11 cellular contexts compared by ENCODE assay signal in genomic region chr22:27461470-27461869, GRCh38.
A peak's percentile ranks its signal among the peaks of the same experiment; 100 is the strongest.
DNase-seq lines count a peak whose midpoint lies in the region; ATAC-seq and TF ChIP-seq lines count a peak whose summit lies in the region.
"Had no signal": no experiment of that assay in that cellular context is flagged by ENCODE, and none has a peak within 500 bp of the region (broad histone marks: within the 10 kb centered on the region; RNA-seq: fewer than 3 reads in every experiment).

No MANE protein-coding gene starts in this region.

- H3K9ac ChIP-seq in iPS-18a (ENCODE audit: low read length): no peak overlapping the region

- H3K4me3 ChIP-seq in astrocyte of the cerebellum (ENCODE audit: low read depth, low read length): no peak overlapping the region
- peak overlapping the region; percentile 4 for H3K4me3 ChIP-seq in iPS-18a (ENCODE audit: low read length)
- H3K4me3 ChIP-seq in aorta (ENCODE audit: low read length in 2 of 2): no peak overlapping the region
- H3K4me3 ChIP-seq: right lobe of liver had no signal

- TF ChIP-seq CTCF in astrocyte of the cerebellum (IDR thresholded peaks at IDR 0.05; ENCODE audit: low read depth, low read length, missing control alignments) (no peak), CD14-positive monocyte (IDR thresholded peaks at IDR 0.05) (no peak)

- 9% methylated on average over 3 of the region's 3 CpGs for WGBS in aorta, 2 donors

- DNase-seq in HS-27A (ENCODE audit: low read depth) (peak; percentile 96), astrocyte of the cerebellum (ENCODE audit: low read depth) (peak; percentile 68), aorta (peak; percentile 67 to 80), CD14-positive monocyte (ENCODE audit: low spot score) (no peak), T-helper 9 cell (no peak)
- DNase-seq: activated naive CD8-positive, alpha-beta T cell treated with anti-CD3 and anti-CD28 coated beads, Interleukin-2, amount 10 ng/mL, durations not matched to agents 7 days and 5 days; NCI-H82; right lobe of liver; stimulated activated naive CD4-positive, alpha-beta T cell had no signal

- peaks cover 0 to 2% (median 0%) of the 10 kb centered on the region in 7 donors for H3K9me3 Mint-ChIP-seq in CD14-positive monocyte

- intact Hi-C loops in aorta (cut with DNase I) (no loop called here), CD14-positive monocyte (cut with micrococcal nuclease) (no loop called here)

- in situ Hi-C loops in astrocyte of the cerebellum (cut with HindIII; ENCODE audit: low sequenced_read_pairs): loop anchor here (25.0 kb wide), 1 partner anchor 774 kb away; no protein-coding TSS in a partner anchor

- no peak overlapping the region for H3K27ac Mint-ChIP-seq in CD14-positive monocyte
- H3K27ac Mint-ChIP-seq: activated naive CD8-positive, alpha-beta T cell treated with anti-CD3 and anti-CD28 coated beads, Interleukin-2, amount 10 ng/mL, durations not matched to agents 7 days and 5 days had no signal

- H3K4me3 Mint-ChIP-seq in CD14-positive monocyte: no peak overlapping the region
- H3K4me3 Mint-ChIP-seq: activated naive CD8-positive, alpha-beta T cell treated with anti-CD3 and anti-CD28 coated beads, Interleukin-2, amount 10 ng/mL, durations not matched to agents 7 days and 5 days had no signal

- H3K36me3 ChIP-seq in iPS-18a (ENCODE audit: control insufficient read depth, low read depth, low read length): no peaks in the 10 kb centered on the region
- no peaks in the 10 kb centered on the region for H3K36me3 ChIP-seq in aorta (ENCODE audit: control insufficient read depth in 1 of 2, insufficient read depth in 2 of 2, low read length in 1 of 2)
- H3K36me3 ChIP-seq: right lobe of liver had no signal

- H3K4me1 Mint-ChIP-seq in CD14-positive monocyte: no peaks in the 10 kb centered on the region
- H3K4me1 Mint-ChIP-seq: activated naive CD8-positive, alpha-beta T cell treated with anti-CD3 and anti-CD28 coated beads, Interleukin-2, amount 10 ng/mL, durations not matched to agents 7 days and 5 days had no signal

- no peaks in the 10 kb centered on the region for H3K36me3 Mint-ChIP-seq in CD14-positive monocyte
- H3K36me3 Mint-ChIP-seq: activated naive CD8-positive, alpha-beta T cell treated with anti-CD3 and anti-CD28 coated beads, Interleukin-2, amount 10 ng/mL, durations not matched to agents 7 days and 5 days had no signal

- H3K4me1 ChIP-seq in iPS-18a (ENCODE audit: control insufficient read depth, low read depth, low read length) (peaks cover 27% of the 10 kb centered on the region), aorta (ENCODE audit: control insufficient read depth in 1 of 2, insufficient read depth in 2 of 2, low read length in 2 of 2) (peaks cover 0 to 7% of the 10 kb centered on the region in 2 donors)

- no peak for ATAC-seq in aorta (ENCODE audit: low FRiP score)
- no peak for ATAC-seq in activated CD4-positive, CD25-positive, alpha-beta regulatory T cell treated with anti-CD3 and anti-CD28 coated beads, Interleukin-2, amount 50 U/mL, for 24 hours

- H3K9me3 ChIP-seq in iPS-18a (ENCODE audit: control insufficient read depth, low read depth, low read length): no peaks in the 10 kb centered on the region
- no peaks in the 10 kb centered on the region for H3K9me3 ChIP-seq in aorta (ENCODE audit: control insufficient read depth, low read length)
- H3K9me3 ChIP-seq: right lobe of liver had no signal

- no peak overlapping the region for H3K27ac ChIP-seq in iPS-18a (ENCODE audit: low read length)
- peak overlapping the region in 1 of 2 donors; percentile 87 for H3K27ac ChIP-seq in aorta (ENCODE audit: low read depth in 1 of 2, low read length in 2 of 2)
- H3K27ac ChIP-seq: right lobe of liver had no signal

- peaks cover 7 to 14% (median 9%) of the 10 kb centered on the region in 3 donors for H3K27me3 Mint-ChIP-seq in CD14-positive monocyte (ENCODE audit: low read depth in 3 of 3)
- H3K27me3 Mint-ChIP-seq: activated naive CD8-positive, alpha-beta T cell treated with anti-CD3 and anti-CD28 coated beads, Interleukin-2, amount 10 ng/mL, durations not matched to agents 7 days and 5 days had no signal

- H3K27me3 ChIP-seq in iPS-18a (ENCODE audit: control insufficient read depth, insufficient read depth, low read length): no peaks in the 10 kb centered on the region
- no peaks in the 10 kb centered on the region for H3K27me3 ChIP-seq in aorta (ENCODE audit: control insufficient read depth in 1 of 2, insufficient read depth in 2 of 2, low read length in 1 of 2)
- H3K27me3 ChIP-seq: right lobe of liver had no signal

Comparison
In these comparisons a context has a peak if more than half of its experiments do, and no peak if none do; other contexts are left out.
1. DNase-seq: peak in HS-27A (single experiment), astrocyte of the cerebellum (single experiment) and aorta (2 of 2); none in CD14-positive monocyte (single experiment) and T-helper 9 cell (single experiment).